19 cellular contexts compared by ENCODE assay signal in genomic region chr1:35592991-35593769, GRCh38. TPM values are rescaled to one million over a fixed set of nuclear protein-coding genes. Genes with fewer than 3 reads are reported as not detected.
DNase-seq lines count a peak whose midpoint lies in the region; ATAC-seq and TF ChIP-seq lines count a peak whose summit lies in the region.
"Had no signal": no experiment of that assay in that cellular context is flagged by ENCODE, and none has a peak within 500 bp of the region (broad histone marks: within the 10 kb centered on the region; RNA-seq: fewer than 3 reads in every experiment).

No MANE protein-coding gene starts in this region.

- H3K27me3 Mint-ChIP-seq in CD4-positive, CD25-positive, alpha-beta regulatory T cell, result no peaks in the 10 kb centered on the region
- H3K27me3 Mint-ChIP-seq in activated CD8-positive, alpha-beta T cell treated with anti-CD3 and anti-CD28 coated beads for 36 hours, result no peaks in the 10 kb centered on the region
- no peaks in the 10 kb centered on the region for H3K27me3 Mint-ChIP-seq in mesothelial cell of epicardium (ENCODE audit: low read depth)
- H3K27me3 Mint-ChIP-seq: naive B cell had no signal

- intact Hi-C loops in activated CD8-positive, alpha-beta T cell treated with anti-CD3 and anti-CD28 coated beads for 36 hours (cut with micrococcal nuclease), result no loop called here

- no peak overlapping the region for H3K27ac ChIP-seq in CD4-positive, CD25-positive, alpha-beta regulatory T cell (ENCODE audit: insufficient read depth, low read length, poor library complexity, severe bottlenecking)
- H3K27ac ChIP-seq: C4-2B, colonic mucosa, epithelial cell of prostate, KMS-11 had no signal

- no peak overlapping the region for H3K4me3 Mint-ChIP-seq in CD4-positive, CD25-positive, alpha-beta regulatory T cell
- no peak overlapping the region for H3K4me3 Mint-ChIP-seq in activated CD8-positive, alpha-beta T cell treated with anti-CD3 and anti-CD28 coated beads for 36 hours
- H3K4me3 Mint-ChIP-seq in mesothelial cell of epicardium, result no peak overlapping the region
- H3K4me3 Mint-ChIP-seq: naive B cell had no signal

- no peak for TF ChIP-seq CTCF in activated CD8-positive, alpha-beta T cell treated with anti-CD3 and anti-CD28 coated beads for 36 hours (IDR thresholded peaks at IDR 0.05)
- TF ChIP-seq CTCF in mesothelial cell of epicardium (IDR thresholded peaks at IDR 0.05; ENCODE audit: unreplicated experiment), result no peak

- CTCF ChIA-PET in activated CD8-positive, alpha-beta T cell treated with anti-CD3 and anti-CD28 coated beads for 36 hours (lab: Charles Lee), result no interaction called here

- POLR2A ChIA-PET in activated CD8-positive, alpha-beta T cell treated with anti-CD3 and anti-CD28 coated beads for 36 hours (lab: Charles Lee), result interaction anchor here (1.2 kb wide), 2 partner anchors 9 to 123 kb away, joined by 4 read pairs; no protein-coding TSS in a partner anchor

- DNase-seq in CD4-positive, CD25-positive, alpha-beta regulatory T cell, result peak in 1 of 3 donors; percentile 42
- peak; percentile 39 for DNase-seq in Daoy (ENCODE audit: low read depth)
- DNase-seq in activated CD8-positive, alpha-beta T cell treated with anti-CD3 and anti-CD28 coated beads for 36 hours, result peak; percentile 35
- DNase-seq in mesothelial cell of epicardium (ENCODE audit: low spot score in 2 of 2, unreplicated experiment in 2 of 2), result no peak
- no peak for DNase-seq in NCI-H146 (lab: John Stamatoyannopoulos, UW)
- DNase-seq in hippocampal formation (lab: John Stamatoyannopoulos, UW), result no peak
- no peak for DNase-seq in NCI-H345 treated with DMSO at 0.1 percent for 48 hours (lab: John Stamatoyannopoulos, UW; ENCODE audit: unreplicated experiment)
- DNase-seq: amniotic stem cell; colonic mucosa; GOT3; left cardiac atrium; naive B cell; NCI-H187 treated with DMSO at 0.1 percent for 48 hours; NCI-H748 treated with DMSO at 0.1 percent for 48 hours; stimulated activated CD4-positive, alpha-beta T cell treated with anti-CD3 and anti-CD28 coated beads, Interleukin-4, amount 100 ng/mL, for 1 hour had no signal

- H3K9me3 Mint-ChIP-seq in CD4-positive, CD25-positive, alpha-beta regulatory T cell, result no peaks in the 10 kb centered on the region
- H3K9me3 Mint-ChIP-seq in activated CD8-positive, alpha-beta T cell treated with anti-CD3 and anti-CD28 coated beads for 36 hours, result no peaks in the 10 kb centered on the region
- no peaks in the 10 kb centered on the region for H3K9me3 Mint-ChIP-seq in mesothelial cell of epicardium
- H3K9me3 Mint-ChIP-seq: naive B cell had no signal

- H3K36me3 Mint-ChIP-seq in CD4-positive, CD25-positive, alpha-beta regulatory T cell, result peaks cover 18% of the 10 kb centered on the region
- peaks cover 3% of the 10 kb centered on the region for H3K36me3 Mint-ChIP-seq in activated CD8-positive, alpha-beta T cell treated with anti-CD3 and anti-CD28 coated beads for 36 hours (ENCODE audit: low read depth)
- peaks cover 4% of the 10 kb centered on the region for H3K36me3 Mint-ChIP-seq in mesothelial cell of epicardium

- peaks cover 8% of the 10 kb centered on the region for H3K36me3 ChIP-seq in CD4-positive, CD25-positive, alpha-beta regulatory T cell (ENCODE audit: control insufficient read depth, insufficient read depth, low read length)
- H3K36me3 ChIP-seq: colonic mucosa had no signal

- no peaks in the 10 kb centered on the region for H3K9me3 ChIP-seq in CD4-positive, CD25-positive, alpha-beta regulatory T cell (ENCODE audit: control insufficient read depth in 2 of 2, low read length in 2 of 2)
- H3K9me3 ChIP-seq: colonic mucosa had no signal

- H3K4me1 ChIP-seq in CD4-positive, CD25-positive, alpha-beta regulatory T cell (ENCODE audit: control insufficient read depth, insufficient read depth, low read length, poor library complexity, severe bottlenecking), result no peaks in the 10 kb centered on the region
- H3K4me1 ChIP-seq: colonic mucosa had no signal

- H3K4me3 ChIP-seq in CD4-positive, CD25-positive, alpha-beta regulatory T cell (ENCODE audit: low read depth, low read length), result no peak overlapping the region
- H3K4me3 ChIP-seq: colonic mucosa had no signal

- peaks cover 0 to 12% (median 3%) of the 10 kb centered on the region in 4 donors for H3K4me1 Mint-ChIP-seq in CD4-positive, CD25-positive, alpha-beta regulatory T cell
- H3K4me1 Mint-ChIP-seq in activated CD8-positive, alpha-beta T cell treated with anti-CD3 and anti-CD28 coated beads for 36 hours (ENCODE audit: low read depth), result peaks cover 7% of the 10 kb centered on the region
- H3K4me1 Mint-ChIP-seq in mesothelial cell of epicardium, result peaks cover 13% of the 10 kb centered on the region
- H3K4me1 Mint-ChIP-seq: naive B cell had no signal

- peak in 1 of 2 donors; percentile 21 for ATAC-seq in CD4-positive, CD25-positive, alpha-beta regulatory T cell (ENCODE audit: low read depth in 2 of 2)
- peak; percentile 76 for ATAC-seq in activated CD8-positive, alpha-beta T cell treated with anti-CD3 and anti-CD28 coated beads for 36 hours
- ATAC-seq: left cardiac atrium had no signal

- H3K27ac Mint-ChIP-seq in CD4-positive, CD25-positive, alpha-beta regulatory T cell, result peak overlapping the region in 2 of 3 donors; percentile 48 to 74
- H3K27ac Mint-ChIP-seq in activated CD8-positive, alpha-beta T cell treated with anti-CD3 and anti-CD28 coated beads for 36 hours, result peak overlapping the region; percentile 47
- peak overlapping the region; percentile 11 for H3K27ac Mint-ChIP-seq in mesothelial cell of epicardium

- H3K27me3 ChIP-seq in CD4-positive, CD25-positive, alpha-beta regulatory T cell (ENCODE audit: control insufficient read depth, insufficient read depth, low read length), result no peaks in the 10 kb centered on the region
- H3K27me3 ChIP-seq: colonic mucosa had no signal

RNA-seq across cellular contexts. Expression of gene TFAP2E, which starts 20.1 kb away (rescaled TPM):
- 5.1 TPM for total RNA-seq in CD4-positive, CD25-positive, alpha-beta regulatory T cell
- polyA plus RNA-seq in CD4-positive, CD25-positive, alpha-beta regulatory T cell, result under 1 TPM in 3 of 4 donors, not detected in 1; 0.17 to 0.71 (median 0.21) TPM
- 0.06 and 0.21 TPM in 2 replicates for total RNA-seq in Daoy (2014; rRNA removed; shearing (Covaris generic))
- under 1 TPM; 0.56 to 0.58 TPM for total RNA-seq in activated CD8-positive, alpha-beta T cell treated with anti-CD3 and anti-CD28 coated beads for 36 hours
- 2.0 to 2.9 TPM (median 2.4 TPM) in 3 replicates for total RNA-seq in mesothelial cell of epicardium
- total RNA-seq: G401 had no signal

RNA-seq across cellular contexts. Expression of gene NCDN, which starts 35.6 kb away (rescaled TPM):
- 28.7 TPM for total RNA-seq in CD4-positive, CD25-positive, alpha-beta regulatory T cell
- polyA plus RNA-seq in CD4-positive, CD25-positive, alpha-beta regulatory T cell, result 10 to 100 TPM in 2 of 4 donors, 1 to 10 TPM in 2; 5.5 to 11.1 (median 10.1) TPM
- total RNA-seq in Daoy (2014; rRNA removed; shearing (Covaris generic)), result 21.7 and 26.4 TPM in 2 replicates
- 10 to 100 TPM; 17.3 to 17.5 TPM for total RNA-seq in activated CD8-positive, alpha-beta T cell treated with anti-CD3 and anti-CD28 coated beads for 36 hours
- total RNA-seq in mesothelial cell of epicardium, result 26.4 to 27.8 TPM (median 26.6 TPM) in 3 replicates

RNA-seq across cellular contexts. Expression of gene KIAA0319L, which starts 36.0 kb away (rescaled TPM):
- total RNA-seq in CD4-positive, CD25-positive, alpha-beta regulatory T cell, result 72.4 TPM
- polyA plus RNA-seq in CD4-positive, CD25-positive, alpha-beta regulatory T cell, result 10 to 100 TPM; 16.2 to 21.3 (median 17.4) TPM
- total RNA-seq in Daoy (2014; rRNA removed; shearing (Covaris generic)), result 12.1 and 16.1 TPM in 2 replicates
- 10 to 100 TPM; 22.8 to 30.9 TPM for total RNA-seq in activated CD8-positive, alpha-beta T cell treated with anti-CD3 and anti-CD28 coated beads for 36 hours
- total RNA-seq in mesothelial cell of epicardium, result 64.9 to 73.8 TPM (median 72.5 TPM) in 3 replicates

RNA-seq across cellular contexts. Expression of gene PSMB2, which starts 48.1 kb away (rescaled TPM):
- total RNA-seq in CD4-positive, CD25-positive, alpha-beta regulatory T cell, result 34.4 TPM
- 100 to 1,000 TPM in 1 of 4 donors, 10 to 100 TPM in 3; 69.6 to 101 (median 82.0) TPM for polyA plus RNA-seq in CD4-positive, CD25-positive, alpha-beta regulatory T cell
- 58.4 and 59.7 TPM in 2 replicates for total RNA-seq in Daoy (2014; rRNA removed; shearing (Covaris generic))
- total RNA-seq in activated CD8-positive, alpha-beta T cell treated with anti-CD3 and anti-CD28 coated beads for 36 hours, result 10 to 100 TPM; 92.9 to 94.2 TPM
- total RNA-seq in mesothelial cell of epicardium, result 60.1 to 61.9 TPM (median 61.1 TPM) in 3 replicates

Comparison
In these comparisons a context has a peak if more than half of its experiments do, and no peak if none do; other contexts are left out.
1. DNase-seq: peak in Daoy (single experiment) and activated CD8-positive, alpha-beta T cell treated with anti-CD3 and anti-CD28 coated beads for 36 hours (single experiment); none in mesothelial cell of epicardium (0 of 2), NCI-H146 (single experiment), hippocampal formation (0 of 2) and NCI-H345 treated with DMSO at 0.1 percent for 48 hours (single experiment).
2. H3K27ac Mint-ChIP-seq: peak in every context shown above with its lines; median percentile 61 in CD4-positive, CD25-positive, alpha-beta regulatory T cell; 47 in activated CD8-positive, alpha-beta T cell treated with anti-CD3 and anti-CD28 coated beads for 36 hours; 11 in mesothelial cell of epicardium.